In genomic region chr4:142155347-142155746, GRCh38 we compare ENCODE assay signal across 25 cellular contexts.
"Had no signal": no experiment of that assay in that cellular context is flagged by ENCODE, and none has a peak within 500 bp of the region (broad histone marks: within the 10 kb centered on the region; RNA-seq: fewer than 3 reads in every experiment).

No MANE protein-coding gene starts in this region.

- H3K27me3 Mint-ChIP-seq: activated B cell treated with CpG ODN at 0.5 μM for 24 hours; activated CD4-positive, alpha-beta memory T cell treated with anti-CD3 and anti-CD28 coated beads, Interleukin-2, amount 10 ng/mL, durations not matched to agents 7 days and 5 days; central memory CD8-positive, alpha-beta T cell; effector memory CD8-positive, alpha-beta T cell; memory B cell; naive B cell; stimulated activated naive CD8-positive, alpha-beta T cell treated with anti-CD3 and anti-CD28 coated beads, Interleukin-15, Interleukin-2, amounts not matched to agents 100 ng/mL and 50 ng/mL, for 24 hours had no signal

- H3K4me1 ChIP-seq: colonic mucosa, neural progenitor cell, thyroid gland, upper lobe of right lung had no signal

- H3K27me3 ChIP-seq: brain microvascular endothelial cell, colonic mucosa, dorsolateral prefrontal cortex, neural progenitor cell, thyroid gland, upper lobe of right lung had no signal

- H3K4me1 Mint-ChIP-seq: activated B cell treated with CpG ODN at 0.5 μM for 24 hours; activated CD4-positive, alpha-beta memory T cell treated with anti-CD3 and anti-CD28 coated beads, Interleukin-2, amount 10 ng/mL, durations not matched to agents 7 days and 5 days; memory B cell; naive B cell had no signal

- H3K27ac ChIP-seq: brain microvascular endothelial cell, colonic mucosa, dorsolateral prefrontal cortex, neural progenitor cell, thyroid gland, upper lobe of right lung had no signal

- DNase-seq: activated B cell treated with CpG ODN at 0.5 μM for 24 hours; activated CD4-positive, alpha-beta memory T cell treated with anti-CD3 and anti-CD28 coated beads, Interleukin-2, amount 10 ng/mL, durations not matched to agents 7 days and 5 days; activated CD4-positive, alpha-beta T cell treated with anti-CD3 and anti-CD28 coated beads for 48 hours; activated effector memory CD4-positive, alpha-beta T cell treated with Interleukin-2 at 50 U/mL for 16 hours; activated naive CD4-positive, alpha-beta T cell treated with anti-CD3 and anti-CD28 coated beads for 36 hours; activated T-cell treated with anti-CD3 and anti-CD28 coated beads, Interleukin-2, amount 50 U/mL, for 72 hours; brain microvascular endothelial cell; colonic mucosa; dorsolateral prefrontal cortex; effector memory CD8-positive, alpha-beta T cell; foreskin melanocyte; glutamatergic neuron; hypothalamus; naive B cell; posterior cingulate gyrus; stimulated activated CD4-positive, alpha-beta T cell treated with anti-CD3 and anti-CD28 coated beads, Interleukin-4, amount 100 ng/mL, for 4 hours; substantia nigra; thyroid gland; upper lobe of right lung had no signal

- H3K9me3 ChIP-seq: colonic mucosa, thyroid gland, upper lobe of right lung had no signal

- H3K36me3 ChIP-seq: brain microvascular endothelial cell, colonic mucosa, neural progenitor cell, thyroid gland, upper lobe of right lung had no signal

- ATAC-seq: activated T-cell treated with anti-CD3 and anti-CD28 coated beads, Interleukin-2, amount 50 U/mL, for 72 hours; effector memory CD8-positive, alpha-beta T cell; esophagus mucosa; upper lobe of right lung had no signal

- H3K4me3 Mint-ChIP-seq: activated B cell treated with CpG ODN at 0.5 μM for 24 hours; activated CD4-positive, alpha-beta memory T cell treated with anti-CD3 and anti-CD28 coated beads, Interleukin-2, amount 10 ng/mL, durations not matched to agents 7 days and 5 days; activated naive CD4-positive, alpha-beta T cell treated with anti-CD3 and anti-CD28 coated beads for 36 hours; activated T-cell treated with anti-CD3 and anti-CD28 coated beads, Interleukin-2, amount 50 U/mL, for 72 hours; central memory CD8-positive, alpha-beta T cell; effector memory CD8-positive, alpha-beta T cell; memory B cell; naive B cell; neural progenitor cell; stimulated activated naive CD8-positive, alpha-beta T cell treated with anti-CD3 and anti-CD28 coated beads, Interleukin-15, Interleukin-2, amounts not matched to agents 100 ng/mL and 50 ng/mL, for 24 hours; T-helper 1 cell treated with Interleukin-12 subunit alpha and Interleukin-12 subunit beta and Interleukin-4 antibody, amounts not matched to agents 30 μg/mL and 1 μg/mL, for 36 hours had no signal

- H3K36me3 Mint-ChIP-seq: memory B cell, naive B cell, neural progenitor cell had no signal

- H3K9me3 Mint-ChIP-seq: activated B cell treated with CpG ODN at 0.5 μM for 24 hours; activated CD4-positive, alpha-beta memory T cell treated with anti-CD3 and anti-CD28 coated beads, Interleukin-2, amount 10 ng/mL, durations not matched to agents 7 days and 5 days; activated naive CD4-positive, alpha-beta T cell treated with anti-CD3 and anti-CD28 coated beads for 36 hours; activated T-cell treated with anti-CD3 and anti-CD28 coated beads, Interleukin-2, amount 50 U/mL, for 72 hours; central memory CD8-positive, alpha-beta T cell; effector memory CD8-positive, alpha-beta T cell; memory B cell; naive B cell; neural progenitor cell; stimulated activated naive CD8-positive, alpha-beta T cell treated with anti-CD3 and anti-CD28 coated beads, Interleukin-15, Interleukin-2, amounts not matched to agents 100 ng/mL and 50 ng/mL, for 24 hours; T-helper 1 cell treated with Interleukin-12 subunit alpha and Interleukin-12 subunit beta and Interleukin-4 antibody, amounts not matched to agents 30 μg/mL and 1 μg/mL, for 36 hours had no signal

- H3K27ac Mint-ChIP-seq: activated B cell treated with CpG ODN at 0.5 μM for 24 hours; activated CD4-positive, alpha-beta memory T cell treated with anti-CD3 and anti-CD28 coated beads, Interleukin-2, amount 10 ng/mL, durations not matched to agents 7 days and 5 days; activated naive CD4-positive, alpha-beta T cell treated with anti-CD3 and anti-CD28 coated beads for 36 hours; activated T-cell treated with anti-CD3 and anti-CD28 coated beads, Interleukin-2, amount 50 U/mL, for 72 hours; effector memory CD8-positive, alpha-beta T cell; memory B cell; naive B cell; neural progenitor cell; stimulated activated naive CD8-positive, alpha-beta T cell treated with anti-CD3 and anti-CD28 coated beads, Interleukin-15, Interleukin-2, amounts not matched to agents 100 ng/mL and 50 ng/mL, for 24 hours; T-helper 1 cell treated with Interleukin-12 subunit alpha and Interleukin-12 subunit beta and Interleukin-4 antibody, amounts not matched to agents 30 μg/mL and 1 μg/mL, for 36 hours had no signal

- H3K4me3 ChIP-seq: colonic mucosa, dorsolateral prefrontal cortex, neural progenitor cell, thyroid gland, upper lobe of right lung had no signal
